In genomic region chr1:235367000-235367908, GRCh38 we compare ENCODE assay signal across 8 cellular contexts. TPM values are rescaled to one million over a fixed set of nuclear protein-coding genes. Genes with fewer than 3 reads are reported as not detected.
DNase-seq lines count a peak whose midpoint lies in the region; ATAC-seq and TF ChIP-seq lines count a peak whose summit lies in the region.

Gene TBCE (plus strand): TSS chr1:235367427. CDS start chr1:235380050, 12,623 bp downstream.

- peak within 1 kb of the TSS; percentile 96 for H3K4me3 Mint-ChIP-seq in central memory CD8-positive, alpha-beta T cell

- peaks cover 0 to 29% (median 21%) of the 10 kb centered on the region in 6 donors for H3K4me1 ChIP-seq in spleen

- in situ Hi-C loops in GM18951 (cut with MboI; ENCODE audit: low sequenced_read_pairs, unreplicated experiment): no loop called here

- H3K27me3 ChIP-seq in spleen (replicated peaks in 1 of 7): no peaks in the 10 kb centered on the region

- peaks cover 0 to 8% (median 0%) of the 10 kb centered on the region in 6 donors for H3K36me3 ChIP-seq in spleen

- DNase-seq in AG08396 (ENCODE audit: low spot score) (peak; percentile 96), NCI-H345 (lab: John Stamatoyannopoulos, UW) (peak; percentile 98), inferior parietal cortex (ENCODE audit: extremely low spot score) (peak; percentile 98), spleen (peak; percentile 98)
- peak; percentile 61 for DNase-seq in activated CD4-positive, CD25-positive, alpha-beta regulatory T cell treated with anti-CD3 and anti-CD28 coated beads, Interleukin-2, amount 50 U/mL, for 16 hours (ENCODE audit: low read depth, low spot score)
- peak; percentile 61 to 66 for DNase-seq in central memory CD8-positive, alpha-beta T cell (ENCODE audit: low spot score in 2 of 2)

- intact Hi-C loops in spleen (cut with DNase I; ENCODE audit: low total_unique reads): no loop called here

- H3K9me3 Mint-ChIP-seq in central memory CD8-positive, alpha-beta T cell: no peaks in the 10 kb centered on the region

- peaks cover 8% of the 10 kb centered on the region for H3K36me3 Mint-ChIP-seq in central memory CD8-positive, alpha-beta T cell (ENCODE audit: insufficient read depth)

- TF ChIP-seq POLR2A in GM18951 (IDR thresholded peaks at IDR 0.05; ENCODE audit: extremely low read depth, insufficient read depth, insufficient read length) (peak; percentile 93), spleen (IDR thresholded peaks at IDR 0.05) (peak in 2 of 3 donors; percentile 9 to 39)

- WGBS in spleen, 5 donors: 0% methylated on average over 25 to 38 of the region's 38 CpGs

- peaks cover 25% of the 10 kb centered on the region for H3K4me1 Mint-ChIP-seq in central memory CD8-positive, alpha-beta T cell

- no peaks in the 10 kb centered on the region for H3K9me3 ChIP-seq in spleen

- H3K4me3 ChIP-seq in spleen: peak within 1 kb of the TSS; percentile 60 to 97 (median 72)

- peak within 1 kb of the TSS; percentile 74 to 92 (median 82) for H3K27ac ChIP-seq in spleen

- ATAC-seq in HG03196 (IDR thresholded peaks at IDR 0.05; ENCODE audit: unreplicated experiment): peak; percentile 100
- ATAC-seq in central memory CD8-positive, alpha-beta T cell (replicated peaks; ENCODE audit: extremely low read depth, poor library complexity, severe bottlenecking): peak; percentile 94

- peak in 3 of 11 experiments; percentile 13 to 21 (median 14) for TF ChIP-seq CTCF in spleen (IDR thresholded peaks at IDR 0.05 in 8 of 11, conservative IDR thresholded peaks at IDR 0.05 in 3 of 11)

- peak within 1 kb of the TSS; percentile 94 for H3K27ac Mint-ChIP-seq in central memory CD8-positive, alpha-beta T cell (ENCODE audit: low read depth)

- H3K27me3 Mint-ChIP-seq in central memory CD8-positive, alpha-beta T cell: no peaks in the 10 kb centered on the region

RNA-seq across cellular contexts. Expression of gene TBCE, which starts in this region (rescaled TPM):
- 10 to 100 TPM; 14.1 to 30.0 (median 18.6) TPM for total RNA-seq in spleen
- 10 to 100 TPM; 13.6 to 18.6 (median 16.6) TPM for polyA plus RNA-seq in spleen

Comparison
In these comparisons a context has a peak if more than half of its experiments do, and no peak if none do; other contexts are left out.
1. Peak in every context shown above with its lines: DNase-seq, ATAC-seq, H3K4me3 ChIP-seq and H3K27ac ChIP-seq.